Comparison of ENCODE assay signal across 9 cellular contexts in genomic region chr16:66483689-66484452, GRCh38. TPM values are rescaled to one million over a fixed set of nuclear protein-coding genes. Genes with fewer than 3 reads are reported as not detected.
DNase-seq lines count a peak whose midpoint lies in the region; ATAC-seq and TF ChIP-seq lines count a peak whose summit lies in the region.
"Had no signal": no experiment of that assay in that cellular context is flagged by ENCODE, and none has a peak within 500 bp of the region (broad histone marks: within the 10 kb centered on the region; RNA-seq: fewer than 3 reads in every experiment).

No MANE protein-coding gene starts in this region.

- ATAC-seq in GM18868 (IDR thresholded peaks at IDR 0.05; ENCODE audit: unreplicated experiment): peak; percentile 79
- ATAC-seq in natural killer cell treated with Interleukin-12 subunit alpha and Interleukin-12 subunit beta and Interleukin-15 and Interleukin-18, amount 100 ng/mL, for 72 hours: peak; percentile 74 to 79

- H3K36me3 ChIP-seq in esophagus muscularis mucosa: peaks cover 0 to 6% (median 0%) of the 10 kb centered on the region in 4 donors

- WGBS in esophagus muscularis mucosa: 48% methylated on average over 14 of the region's 14 CpGs

- peak; percentile 91 for TF ChIP-seq CTCF in HL-60 (IDR thresholded peaks at IDR 0.05; ENCODE audit: insufficient read depth, low read length)
- TF ChIP-seq CTCF in esophagus muscularis mucosa (IDR thresholded peaks at IDR 0.05): peak; percentile 85 to 94 (median 91)

- H3K9me3 Mint-ChIP-seq in natural killer cell treated with Interleukin-12 subunit alpha and Interleukin-12 subunit beta and Interleukin-15 and Interleukin-18, amount 100 ng/mL, for 72 hours: no peaks in the 10 kb centered on the region
- H3K9me3 Mint-ChIP-seq: IgD-negative memory B cell had no signal

- peaks cover 12 to 24% (median 23%) of the 10 kb centered on the region in 4 donors for H3K4me1 ChIP-seq in esophagus muscularis mucosa

- intact Hi-C loops in esophagus muscularis mucosa (cut with DNase I): loop anchor here (1.0 to 5.0 kb wide), 2 partner anchors 78 to 103 kb away; no protein-coding TSS in a partner anchor

- H3K9me3 ChIP-seq in esophagus muscularis mucosa: no peaks in the 10 kb centered on the region

- peaks cover 14 to 17% of the 10 kb centered on the region in 2 donors for H3K4me1 Mint-ChIP-seq in natural killer cell treated with Interleukin-12 subunit alpha and Interleukin-12 subunit beta and Interleukin-15 and Interleukin-18, amount 100 ng/mL, for 72 hours (ENCODE audit: low read depth in 2 of 2)

- peak overlapping the region; percentile 12 for H3K4me3 Mint-ChIP-seq in natural killer cell treated with Interleukin-12 subunit alpha and Interleukin-12 subunit beta and Interleukin-15 and Interleukin-18, amount 100 ng/mL, for 72 hours

- DNase-seq in Ammon's horn (ENCODE audit: low spot score) (peak; percentile 88), HL-60 (ENCODE audit: low read depth in 1 of 2, low spot score in 1 of 2) (peak; percentile 39 to 83), OCI-M1 (lab: John Stamatoyannopoulos, UW) (peak; percentile 88), activated T-cell treated with anti-CD3 and anti-CD28 coated beads for 48 hours (ENCODE audit: low read depth) (peak; percentile 73), esophagus muscularis mucosa (ENCODE audit: extremely low spot score) (no peak)
- peak; percentile 78 for DNase-seq in natural killer cell treated with Interleukin-12 subunit alpha and Interleukin-12 subunit beta and Interleukin-15 and Interleukin-18, amount 100 ng/mL, for 72 hours (ENCODE audit: low spot score)
- peak; percentile 36 to 74 (median 62) for DNase-seq in stimulated activated naive CD4-positive, alpha-beta T cell (lab: John Stamatoyannopoulos, UW)

- no peaks in the 10 kb centered on the region for H3K36me3 Mint-ChIP-seq in natural killer cell treated with Interleukin-12 subunit alpha and Interleukin-12 subunit beta and Interleukin-15 and Interleukin-18, amount 100 ng/mL, for 72 hours

- H3K27me3 Mint-ChIP-seq in natural killer cell treated with Interleukin-12 subunit alpha and Interleukin-12 subunit beta and Interleukin-15 and Interleukin-18, amount 100 ng/mL, for 72 hours: no peaks in the 10 kb centered on the region
- H3K27me3 Mint-ChIP-seq: IgD-negative memory B cell had no signal

- H3K4me3 ChIP-seq in HL-60 (replicated peaks; ENCODE audit: insufficient read depth, low read length): no peak overlapping the region
- H3K4me3 ChIP-seq in esophagus muscularis mucosa: no peak overlapping the region

- H3K27ac ChIP-seq in HL-60 (replicated peaks) (no peak overlapping the region), esophagus muscularis mucosa (replicated peaks in 1 of 4) (no peak overlapping the region)

- no peak for TF ChIP-seq EP300 in esophagus muscularis mucosa (IDR thresholded peaks at IDR 0.05)

- TF ChIP-seq POLR2A in esophagus muscularis mucosa (IDR thresholded peaks at IDR 0.05; ENCODE audit: low read depth): no peak

- H3K27me3 ChIP-seq in HL-60 (ENCODE audit: insufficient read depth, poor library complexity, severe bottlenecking) (no peaks in the 10 kb centered on the region), esophagus muscularis mucosa (no peaks in the 10 kb centered on the region)

- peak overlapping the region in 1 of 2 donors; percentile 37 for H3K27ac Mint-ChIP-seq in natural killer cell treated with Interleukin-12 subunit alpha and Interleukin-12 subunit beta and Interleukin-15 and Interleukin-18, amount 100 ng/mL, for 72 hours
- H3K27ac Mint-ChIP-seq: IgD-negative memory B cell had no signal

RNA-seq across cellular contexts. Expression of gene BEAN1, which starts 56.8 kb away (rescaled TPM):
- under 1 TPM in 2 of 4 donors, not detected in 2; 0.23 to 0.50 TPM for total RNA-seq in esophagus muscularis mucosa
- total RNA-seq in natural killer cell treated with Interleukin-12 subunit alpha and Interleukin-12 subunit beta and Interleukin-15 and Interleukin-18, amount 100 ng/mL, for 72 hours: not detected
